ENCODE assay signal across 19 cellular contexts in genomic region chr19:19823916-19824315, GRCh38. TPM values are rescaled to one million over a fixed set of nuclear protein-coding genes. Genes with fewer than 3 reads are reported as not detected.
A peak's percentile ranks its signal among the peaks of the same experiment; 100 is the strongest.
DNase-seq lines count a peak whose midpoint lies in the region; ATAC-seq, FAIRE-seq and TF ChIP-seq lines count a peak whose summit lies in the region.
"Had no signal": no experiment of that assay in that cellular context is flagged by ENCODE, and none has a peak within 500 bp of the region (broad histone marks: within the 10 kb centered on the region; RNA-seq: fewer than 3 reads in every experiment).

No MANE protein-coding gene starts in this region.

- no peak overlapping the region for H3K27ac Mint-ChIP-seq in activated T-helper 2 cell treated with anti-CD3 and anti-CD28 coated beads, Interferon-gamma antibody, Interleukin-2, Interleukin-4, amounts not matched to agents 10 μg/mL and 5 μg/mL and 100 μg/mL, durations not matched to agents 14 hours and 24 hours and 36 hours
- H3K27ac Mint-ChIP-seq in naive thymus-derived CD4-positive, alpha-beta T cell, result peak overlapping the region in 2 of 9 donors; percentile 4 to 39
- H3K27ac Mint-ChIP-seq: H9 had no signal

- H3K36me3 Mint-ChIP-seq in activated T-helper 2 cell treated with anti-CD3 and anti-CD28 coated beads, Interferon-gamma antibody, Interleukin-2, Interleukin-4, amounts not matched to agents 10 μg/mL and 5 μg/mL and 100 μg/mL, durations not matched to agents 14 hours and 24 hours and 36 hours (ENCODE audit: low read depth), result peaks cover 39% of the 10 kb centered on the region
- peaks cover 16 to 44% (median 30%) of the 10 kb centered on the region in 5 donors for H3K36me3 Mint-ChIP-seq in naive thymus-derived CD4-positive, alpha-beta T cell

- no peak for TF ChIP-seq POLR2A in GM12891 (IDR thresholded peaks at IDR 0.05; ENCODE audit: low read depth, low read length)

- H3K4me1 ChIP-seq in naive thymus-derived CD4-positive, alpha-beta T cell (ENCODE audit: control insufficient read depth in 2 of 2, insufficient read depth in 2 of 2, low read length in 2 of 2), result peaks cover 5 to 16% of the 10 kb centered on the region in 2 donors
- H3K4me1 ChIP-seq in heart right ventricle, result peaks cover 0 to 25% (median 19%) of the 10 kb centered on the region in 9 donors

- POLR2A ChIA-PET in naive thymus-derived CD4-positive, alpha-beta T cell (lab: Charles Lee), result interaction anchor here (1.0 to 7.0 kb wide), 5 partner anchors 14 to 156 kb away, joined by 3 to 130 read pairs (median 8); partner anchors contain the start of genes ZNF101 and ZNF253

- no peaks in the 10 kb centered on the region for H3K27me3 ChIP-seq in naive thymus-derived CD4-positive, alpha-beta T cell (ENCODE audit: control insufficient read depth in 2 of 2, insufficient read depth in 2 of 2, low read length in 2 of 2)
- H3K27me3 ChIP-seq in heart right ventricle, result no peaks in the 10 kb centered on the region
- H3K27me3 ChIP-seq: BLaER1 had no signal

- intact Hi-C loops in activated T-helper 2 cell treated with anti-CD3 and anti-CD28 coated beads, Interferon-gamma antibody, Interleukin-2, Interleukin-4, amounts not matched to agents 10 μg/mL and 5 μg/mL and 100 μg/mL, durations not matched to agents 14 hours and 24 hours and 36 hours (cut with micrococcal nuclease), result no loop called here
- intact Hi-C loops in naive thymus-derived CD4-positive, alpha-beta T cell (cut with micrococcal nuclease), result loop anchor here (5.0 kb wide), 2 partner anchors 92 to 287 kb away; partner anchors contain the start of genes CILP2 (in 1 of the 2) and ZNF14 (in 1 of the 2)
- intact Hi-C loops in heart right ventricle (cut with DNase I), result loop anchor here in 4 of 10 donors (5.0 to 10.0 kb wide), 5 partner anchors 38 to 159 kb away; partner anchors contain the start of genes ZNF14 (in 2 of the 4), ZNF253 (in 2 of the 4), ATP13A1 (in 1 of the 4) and ZNF101 (in 1 of the 4)

- no peaks in the 10 kb centered on the region for H3K9me3 ChIP-seq in naive thymus-derived CD4-positive, alpha-beta T cell (ENCODE audit: control insufficient read depth in 2 of 3, low read length in 3 of 3)
- H3K9me3 ChIP-seq in heart right ventricle, result peaks cover 0 to 76% (median 6%) of the 10 kb centered on the region in 11 donors

- H3K4me1 Mint-ChIP-seq in activated T-helper 2 cell treated with anti-CD3 and anti-CD28 coated beads, Interferon-gamma antibody, Interleukin-2, Interleukin-4, amounts not matched to agents 10 μg/mL and 5 μg/mL and 100 μg/mL, durations not matched to agents 14 hours and 24 hours and 36 hours (ENCODE audit: low read depth), result peaks cover 8% of the 10 kb centered on the region
- H3K4me1 Mint-ChIP-seq in naive thymus-derived CD4-positive, alpha-beta T cell, result peaks cover 0 to 31% (median 20%) of the 10 kb centered on the region in 7 donors
- H3K4me1 Mint-ChIP-seq: H9 had no signal

- no peak for TF ChIP-seq CTCF in GM10266 (IDR thresholded peaks at IDR 0.05; ENCODE audit: control insufficient read depth, insufficient read depth, low read depth, missing control alignments)
- no peak for TF ChIP-seq CTCF in heart right ventricle (IDR thresholded peaks at IDR 0.05)

- H3K4me3 ChIP-seq in naive thymus-derived CD4-positive, alpha-beta T cell (ENCODE audit: low read length), result no peak overlapping the region
- no peak overlapping the region for H3K4me3 ChIP-seq in heart right ventricle
- H3K4me3 ChIP-seq: BLaER1 had no signal

- FAIRE-seq in GM12891 (lab: Jason Lieb, UNC), result no peak
- FAIRE-seq: RCC 7860 had no signal

- ATAC-seq in GM19463 (IDR thresholded peaks at IDR 0.05; ENCODE audit: unreplicated experiment), result peak; percentile 37
- ATAC-seq in HG02973 (IDR thresholded peaks at IDR 0.05; ENCODE audit: unreplicated experiment), result no peak
- no peak for ATAC-seq in naive thymus-derived CD4-positive, alpha-beta T cell
- no peak for ATAC-seq in heart right ventricle

- CTCF ChIA-PET in naive thymus-derived CD4-positive, alpha-beta T cell (lab: Charles Lee), result no interaction called here

- peak overlapping the region; percentile 37 for H3K4me3 Mint-ChIP-seq in activated T-helper 2 cell treated with anti-CD3 and anti-CD28 coated beads, Interferon-gamma antibody, Interleukin-2, Interleukin-4, amounts not matched to agents 10 μg/mL and 5 μg/mL and 100 μg/mL, durations not matched to agents 14 hours and 24 hours and 36 hours (ENCODE audit: low read depth)
- no peak overlapping the region for H3K4me3 Mint-ChIP-seq in naive thymus-derived CD4-positive, alpha-beta T cell
- H3K4me3 Mint-ChIP-seq: H9 had no signal

- H3K27ac ChIP-seq in naive thymus-derived CD4-positive, alpha-beta T cell (ENCODE audit: low read depth, low read length), result no peak overlapping the region
- H3K27ac ChIP-seq in heart right ventricle, result no peak overlapping the region
- H3K27ac ChIP-seq: BLaER1 had no signal

- DNase-seq in GM10266 (ENCODE audit: extremely low spot score) (peak; percentile 42), GM12891 (ENCODE audit: insufficient read length, low spot score) (no peak), germinal center (ENCODE audit: low spot score) (no peak), heart right ventricle (no peak)
- no peak for DNase-seq in activated T-helper 2 cell treated with anti-CD3 and anti-CD28 coated beads, Interferon-gamma antibody, Interleukin-2, Interleukin-4, amounts not matched to agents 10 μg/mL and 5 μg/mL and 100 μg/mL, durations not matched to agents 14 hours and 24 hours and 36 hours (ENCODE audit: low spot score)
- no peak for DNase-seq in naive thymus-derived CD4-positive, alpha-beta T cell
- DNase-seq: CD8-positive, alpha-beta memory T cell; DND-41; GDM1; H9; IMR-90; NCI-H1436; NCI-H2029 treated with DMSO at 0.1 percent for 48 hours; NCI-H510A; SHP77 treated with DMSO at 0.1 percent for 48 hours had no signal

- H3K36me3 ChIP-seq in naive thymus-derived CD4-positive, alpha-beta T cell (ENCODE audit: control insufficient read depth in 2 of 3, insufficient read depth in 3 of 3, low read length in 3 of 3), result peaks cover 0 to 10% (median 3%) of the 10 kb centered on the region in 3 experiments
- H3K36me3 ChIP-seq in heart right ventricle, result peaks cover 0 to 15% (median 0%) of the 10 kb centered on the region in 9 donors

- H3K27me3 Mint-ChIP-seq in activated T-helper 2 cell treated with anti-CD3 and anti-CD28 coated beads, Interferon-gamma antibody, Interleukin-2, Interleukin-4, amounts not matched to agents 10 μg/mL and 5 μg/mL and 100 μg/mL, durations not matched to agents 14 hours and 24 hours and 36 hours (ENCODE audit: low read depth), result no peaks in the 10 kb centered on the region
- H3K27me3 Mint-ChIP-seq in naive thymus-derived CD4-positive, alpha-beta T cell, result no peaks in the 10 kb centered on the region

- peaks cover 74% of the 10 kb centered on the region for H3K9me3 Mint-ChIP-seq in activated T-helper 2 cell treated with anti-CD3 and anti-CD28 coated beads, Interferon-gamma antibody, Interleukin-2, Interleukin-4, amounts not matched to agents 10 μg/mL and 5 μg/mL and 100 μg/mL, durations not matched to agents 14 hours and 24 hours and 36 hours
- peaks cover 0 to 65% (median 35%) of the 10 kb centered on the region in 11 donors for H3K9me3 Mint-ChIP-seq in naive thymus-derived CD4-positive, alpha-beta T cell

- 83 to 85% methylated on average over 2 of the region's 2 CpGs for WGBS in heart right ventricle, 2 donors

TF ChIP-seq in GM12891, 5 proteins besides CTCF, POLR2A, EP300 and RAD21:
- TF ChIP-seq POLR2AphosphoS5 (IDR thresholded peaks at IDR 0.05; ENCODE audit: low read depth, low read length), result no peak
- peak; percentile 85 for TF ChIP-seq SPI1 (IDR thresholded peaks at IDR 0.05; ENCODE audit: low read depth, low read length)
- 0 out of 2 replicates have a peak, but pooled peaks have one; percentile 13 for TF ChIP-seq POU2F2 (IDR thresholded peaks at IDR 0.05; ENCODE audit: low read depth, low read length)
- no peak for TF ChIP-seq PAX5 (IDR thresholded peaks at IDR 0.05; ENCODE audit: insufficient read depth, low read length, severe bottlenecking)
TF ChIP-seq in GM12891: peak in this region for 2.

RNA-seq across cellular contexts. Expression of gene ZNF506, which starts 2.4 kb away (rescaled TPM):
- polyA plus RNA-seq in GM12891 (2012; ENCODE audit: low read depth, missing spikeins), result 7.6 TPM
- 13.2 and 15.1 TPM in 2 replicates for total RNA-seq in activated T-helper 2 cell treated with anti-CD3 and anti-CD28 coated beads, Interferon-gamma antibody, Interleukin-2, Interleukin-4, amounts not matched to agents 10 μg/mL and 5 μg/mL and 100 μg/mL, durations not matched to agents 14 hours and 24 hours and 36 hours
- 10 to 100 TPM; 20.4 to 93.9 (median 55.7) TPM for total RNA-seq in naive thymus-derived CD4-positive, alpha-beta T cell
- 10 to 100 TPM; 23.5 to 35.9 TPM for polyA plus RNA-seq in naive thymus-derived CD4-positive, alpha-beta T cell
- total RNA-seq in heart right ventricle, result 10 to 100 TPM; 11.1 to 17.0 (median 13.4) TPM
- 1 to 10 TPM; 3.3 to 8.6 TPM for polyA plus RNA-seq in heart right ventricle

RNA-seq across cellular contexts. Expression of gene ZNF253, which starts 41.8 kb away (rescaled TPM):
- polyA plus RNA-seq in GM12891 (2012; ENCODE audit: low read depth, missing spikeins), result 3.3 TPM
- 8.6 and 9.9 TPM in 2 replicates for total RNA-seq in activated T-helper 2 cell treated with anti-CD3 and anti-CD28 coated beads, Interferon-gamma antibody, Interleukin-2, Interleukin-4, amounts not matched to agents 10 μg/mL and 5 μg/mL and 100 μg/mL, durations not matched to agents 14 hours and 24 hours and 36 hours
- total RNA-seq in naive thymus-derived CD4-positive, alpha-beta T cell, result 10 to 100 TPM in 4 of 5 experiments, 1 to 10 TPM in 1; 9.5 to 33.8 (median 14.8) TPM
- polyA plus RNA-seq in naive thymus-derived CD4-positive, alpha-beta T cell, result 10 to 100 TPM in 1 of 2 donors, 1 to 10 TPM in 1; 9.8 to 16.0 TPM
- 10 to 100 TPM in 5 of 10 donors, 1 to 10 TPM in 5; 4.8 to 13.0 (median 9.2) TPM for total RNA-seq in heart right ventricle
- 1 to 10 TPM; 2.4 to 6.2 TPM for polyA plus RNA-seq in heart right ventricle
